Comparison of ENCODE assay signal across 17 cellular contexts in genomic region chr12:54080008-54080705, GRCh38. TPM values are rescaled to one million over a fixed set of nuclear protein-coding genes. Genes with fewer than 3 reads are reported as not detected.
DNase-seq lines count a peak whose midpoint lies in the region; ATAC-seq and TF ChIP-seq lines count a peak whose summit lies in the region.
"Not testable (repeated sequence)": the region's sequence is repeated elsewhere in the genome, so short reads cannot be mapped to it uniquely, and the experiment has no call there.
"Had no signal": no experiment of that assay in that cellular context is flagged by ENCODE, and none has a peak within 500 bp of the region (broad histone marks: within the 10 kb centered on the region; RNA-seq: fewer than 3 reads in every experiment).

No MANE protein-coding gene starts in this region.

- not testable (repeated sequence) for H3K36me3 Mint-ChIP-seq in IgD-negative memory B cell; activated CD4-positive, alpha-beta T cell treated with anti-CD3 and anti-CD28 coated beads, Interleukin-2, amount 10 ng/mL, durations not matched to agents 7 days and 5 days (ENCODE audit: low read depth); memory B cell; neural crest cell (ENCODE audit: low read depth); stimulated activated naive CD8-positive, alpha-beta T cell treated with anti-CD3 and anti-CD28 coated beads, Interleukin-15, Interleukin-2, amounts not matched to agents 100 ng/mL and 50 ng/mL, for 24 hours (ENCODE audit: low read depth)

- not testable (repeated sequence) for H3K27me3 ChIP-seq in ascending aorta; esophagus (ENCODE audit: control insufficient read depth in 1 of 2, insufficient read depth in 2 of 2, low read length in 2 of 2)

- WGBS in esophagus, 2 donors: 32 to 58% methylated on average over 18 of the region's 18 CpGs

- POLR2A ChIA-PET in AG04449 (lab: Yijun Ruan, JAX); activated CD4-positive, alpha-beta T cell treated with anti-CD3 and anti-CD28 coated beads, Interleukin-2, amount 10 ng/mL, durations not matched to agents 7 days and 5 days (lab: Charles Lee): not testable (repeated sequence)

- intact Hi-C loops in ascending aorta (cut with DNase I): not testable (repeated sequence)

- not testable (repeated sequence) for H3K9me3 Mint-ChIP-seq in IgD-negative memory B cell; activated CD4-positive, alpha-beta T cell treated with anti-CD3 and anti-CD28 coated beads, Interleukin-2, amount 10 ng/mL, durations not matched to agents 7 days and 5 days; memory B cell; neural crest cell; stimulated activated naive CD8-positive, alpha-beta T cell treated with anti-CD3 and anti-CD28 coated beads, Interleukin-15, Interleukin-2, amounts not matched to agents 100 ng/mL and 50 ng/mL, for 24 hours

- peaks cover 17 to 32% (median 17%) of the 10 kb centered on the region in 3 donors for H3K4me1 Mint-ChIP-seq in IgD-negative memory B cell
- H3K4me1 Mint-ChIP-seq in activated CD4-positive, alpha-beta T cell treated with anti-CD3 and anti-CD28 coated beads, Interleukin-2, amount 10 ng/mL, durations not matched to agents 7 days and 5 days: peaks cover 34% of the 10 kb centered on the region
- peaks cover 20% of the 10 kb centered on the region for H3K4me1 Mint-ChIP-seq in memory B cell
- peaks cover 13% of the 10 kb centered on the region for H3K4me1 Mint-ChIP-seq in neural crest cell
- peaks cover 27% of the 10 kb centered on the region for H3K4me1 Mint-ChIP-seq in stimulated activated naive CD8-positive, alpha-beta T cell treated with anti-CD3 and anti-CD28 coated beads, Interleukin-15, Interleukin-2, amounts not matched to agents 100 ng/mL and 50 ng/mL, for 24 hours (ENCODE audit: low read depth)

- H3K9me3 ChIP-seq in ascending aorta; esophagus (ENCODE audit: control insufficient read depth in 2 of 2, insufficient read depth in 1 of 2, low read depth in 1 of 2, low read length in 1 of 2): not testable (repeated sequence)

- H3K27ac Mint-ChIP-seq in IgD-negative memory B cell (peak overlapping the region; percentile 81 to 97 (median 97)), memory B cell (peak overlapping the region; percentile 94)
- not testable (repeated sequence) for H3K27ac Mint-ChIP-seq in activated CD4-positive, alpha-beta T cell treated with anti-CD3 and anti-CD28 coated beads, Interleukin-2, amount 10 ng/mL, durations not matched to agents 7 days and 5 days; neural crest cell (ENCODE audit: unreplicated experiment)
- H3K27ac Mint-ChIP-seq in stimulated activated naive CD8-positive, alpha-beta T cell treated with anti-CD3 and anti-CD28 coated beads, Interleukin-15, Interleukin-2, amounts not matched to agents 100 ng/mL and 50 ng/mL, for 24 hours: peak overlapping the region; percentile 1

- not testable (repeated sequence) for ATAC-seq in memory B cell (ENCODE audit: low read depth)

- TF ChIP-seq CTCF in AG04449 (IDR thresholded peaks at IDR 0.05; ENCODE audit: insufficient read depth, low read length, missing control alignments); ascending aorta (IDR thresholded peaks at IDR 0.05); neural crest cell (conservative IDR thresholded peaks at IDR 0.05): not testable (repeated sequence)

- not testable (repeated sequence) for DNase-seq in AG04449 (ENCODE audit: low read depth, low spot score); activated CD4-positive, alpha-beta T cell treated with anti-CD3 and anti-CD28 coated beads, Interleukin-2, amount 10 ng/mL, durations not matched to agents 7 days and 5 days; ascending aorta (ENCODE audit: low spot score in 2 of 2); memory B cell (ENCODE audit: low spot score in 2 of 2); neural crest cell (ENCODE audit: low read depth, low spot score)

- H3K27ac ChIP-seq in ascending aorta (peak overlapping the region; percentile 27 to 61), esophagus (ENCODE audit: low read depth in 2 of 2, low read length in 1 of 2) (peak overlapping the region; percentile 85 to 89)

- not testable (repeated sequence) for H3K27me3 Mint-ChIP-seq in IgD-negative memory B cell; memory B cell; stimulated activated naive CD8-positive, alpha-beta T cell treated with anti-CD3 and anti-CD28 coated beads, Interleukin-15, Interleukin-2, amounts not matched to agents 100 ng/mL and 50 ng/mL, for 24 hours
- peaks cover 15% of the 10 kb centered on the region for H3K27me3 Mint-ChIP-seq in activated CD4-positive, alpha-beta T cell treated with anti-CD3 and anti-CD28 coated beads, Interleukin-2, amount 10 ng/mL, durations not matched to agents 7 days and 5 days
- H3K27me3 Mint-ChIP-seq in neural crest cell (ENCODE audit: low read depth): peaks cover 97% of the 10 kb centered on the region

- CTCF ChIA-PET in AG04449 (lab: Yijun Ruan, JAX): interaction anchor here (1.2 kb wide), 1 partner anchor 47 kb away, joined by 3 read pairs; the partner anchor contains the start of gene HOXC5
- CTCF ChIA-PET in activated CD4-positive, alpha-beta T cell treated with anti-CD3 and anti-CD28 coated beads, Interleukin-2, amount 10 ng/mL, durations not matched to agents 7 days and 5 days (lab: Charles Lee): not testable (repeated sequence)

- H3K4me3 ChIP-seq in AG04449 (ENCODE audit: low read depth, low read length) (peak overlapping the region; percentile 25), ascending aorta (peak overlapping the region in 1 of 2 donors; percentile 28), esophagus (ENCODE audit: low read depth in 1 of 2, low read length in 2 of 2) (peak overlapping the region in 1 of 2 donors; percentile 25)

- H3K4me3 Mint-ChIP-seq in IgD-negative memory B cell (peak overlapping the region in 3 of 4 donors; percentile 81 to 98 (median 97)), neural crest cell (peak overlapping the region; percentile 44)
- H3K4me3 Mint-ChIP-seq in activated CD4-positive, alpha-beta T cell treated with anti-CD3 and anti-CD28 coated beads, Interleukin-2, amount 10 ng/mL, durations not matched to agents 7 days and 5 days: peak overlapping the region; percentile 74
- H3K4me3 Mint-ChIP-seq in memory B cell; stimulated activated naive CD8-positive, alpha-beta T cell treated with anti-CD3 and anti-CD28 coated beads, Interleukin-15, Interleukin-2, amounts not matched to agents 100 ng/mL and 50 ng/mL, for 24 hours: not testable (repeated sequence)

- not testable (repeated sequence) for H3K36me3 ChIP-seq in ascending aorta; esophagus (ENCODE audit: control insufficient read depth in 2 of 2, insufficient read depth in 2 of 2, low read length in 1 of 2)

- H3K4me1 ChIP-seq in ascending aorta; esophagus (ENCODE audit: control insufficient read depth in 2 of 2, insufficient read depth in 2 of 2, low read length in 1 of 2): not testable (repeated sequence)

RNA-seq across cellular contexts. Expression of gene HOXC4, which starts 26.5 kb away (rescaled TPM):
- polyA plus RNA-seq in IgD-negative memory B cell: 2.3 TPM
- total RNA-seq in activated CD4-positive, alpha-beta T cell treated with anti-CD3 and anti-CD28 coated beads, Interleukin-2, amount 10 ng/mL, durations not matched to agents 7 days and 5 days: not detected
- 0.32 TPM for total RNA-seq in ascending aorta
- 1 to 10 TPM; 3.3 to 3.7 TPM for polyA plus RNA-seq in esophagus
- 5.6 and 8.3 TPM in 2 replicates for total RNA-seq in neural crest cell
- total RNA-seq: cardiac septum, temporal lobe had no signal

RNA-seq across cellular contexts. Expression of gene HOXC5, which starts 47.3 kb away (rescaled TPM):
- polyA plus RNA-seq in IgD-negative memory B cell (not detected), esophagus (under 1 TPM; 0.41 to 0.96 TPM)
- total RNA-seq in activated CD4-positive, alpha-beta T cell treated with anti-CD3 and anti-CD28 coated beads, Interleukin-2, amount 10 ng/mL, durations not matched to agents 7 days and 5 days: not detected
- total RNA-seq in ascending aorta (not detected), neural crest cell (3.5 and 3.8 TPM in 2 replicates)
- total RNA-seq: activated CD8-positive, alpha-beta memory T cell treated with anti-CD3 and anti-CD28 coated beads for 36 hours; cardiac septum; lower lobe of right lung; MCF 10A; mucosa of gallbladder; OCI-LY7; T-helper 1 cell treated with Interleukin-12 subunit alpha and Interleukin-12 subunit beta and Interleukin-4 antibody, amounts not matched to agents 30 ng/mL and 1 ng/mL, for 36 hours; temporal lobe; vagina had no signal

RNA-seq across cellular contexts. Expression of gene HOXC6, which starts 51.9 kb away (rescaled TPM):
- polyA plus RNA-seq in IgD-negative memory B cell: not detected
- total RNA-seq in activated CD4-positive, alpha-beta T cell treated with anti-CD3 and anti-CD28 coated beads, Interleukin-2, amount 10 ng/mL, durations not matched to agents 7 days and 5 days: not detected
- total RNA-seq in ascending aorta: 7.6 TPM
- polyA plus RNA-seq in esophagus: 1 to 10 TPM; 1.4 TPM
- 10.7 and 11.0 TPM in 2 replicates for total RNA-seq in neural crest cell
- total RNA-seq: activated CD8-positive, alpha-beta memory T cell treated with anti-CD3 and anti-CD28 coated beads for 36 hours; T-helper 1 cell treated with Interleukin-12 subunit alpha and Interleukin-12 subunit beta and Interleukin-4 antibody, amounts not matched to agents 30 ng/mL and 1 ng/mL, for 36 hours; temporal lobe; vagina had no signal
